ENCODE assay signal across 13 cellular contexts in the genomic region with DNA sequence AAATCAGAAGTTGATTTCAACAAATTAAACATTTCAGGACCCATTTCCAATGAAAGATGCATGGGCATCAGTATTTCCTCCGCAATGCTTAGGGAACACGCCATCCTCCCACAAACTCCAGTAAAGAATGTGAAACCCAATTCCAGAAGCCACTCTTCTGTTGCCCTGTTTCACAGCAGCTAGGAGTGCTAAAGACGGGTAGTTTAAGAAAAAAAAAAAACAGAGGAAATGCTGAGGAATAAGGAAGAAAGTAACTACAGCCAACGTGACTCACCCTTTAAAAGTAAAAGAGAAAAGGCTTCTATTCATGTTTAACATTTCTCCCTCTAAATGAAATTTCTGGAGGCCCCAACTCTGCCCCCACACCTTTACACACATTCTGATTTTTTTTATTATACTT.
DNase-seq lines count a peak whose midpoint lies in the region; ATAC-seq and TF ChIP-seq lines count a peak whose summit lies in the region.
"Had no signal": no experiment of that assay in that cellular context is flagged by ENCODE, and none has a peak within 500 bp of the region (broad histone marks: within the 10 kb centered on the region; RNA-seq: fewer than 3 reads in every experiment).

No MANE protein-coding gene starts in this region.

- no peak overlapping the region for H3K27ac ChIP-seq in testis
- H3K27ac ChIP-seq: gastroesophageal sphincter, tibial artery had no signal

- no peaks in the 10 kb centered on the region for H3K9me3 Mint-ChIP-seq in chondrocyte (ENCODE audit: low read depth)
- H3K9me3 Mint-ChIP-seq: dendritic cell treated with granulocyte-macrophage colony-stimulating factor and Interleukin-4, amounts not matched to agents 40 ng/mL and 50 ng/mL, for 4 days had no signal

- H3K4me1 ChIP-seq in testis: peaks cover 3% of the 10 kb centered on the region
- H3K4me1 ChIP-seq: tibial artery had no signal

- peaks cover 32% of the 10 kb centered on the region for H3K4me1 Mint-ChIP-seq in chondrocyte (ENCODE audit: low read depth)

- TF ChIP-seq CTCF in chondrocyte (IDR thresholded peaks at IDR 0.05) (peak; percentile 26), testis (IDR thresholded peaks at IDR 0.05) (no peak)

- no peaks in the 10 kb centered on the region for H3K36me3 ChIP-seq in testis (ENCODE audit: low read depth, missing control alignments)
- H3K36me3 ChIP-seq: gastroesophageal sphincter, tibial artery had no signal

- no peaks in the 10 kb centered on the region for H3K27me3 ChIP-seq in testis
- H3K27me3 ChIP-seq: gastroesophageal sphincter, tibial artery had no signal

- H3K9me3 ChIP-seq in testis: no peaks in the 10 kb centered on the region
- H3K9me3 ChIP-seq: gastroesophageal sphincter, tibial artery had no signal

- H3K36me3 Mint-ChIP-seq in chondrocyte (ENCODE audit: low read depth): peaks cover 1% of the 10 kb centered on the region

- no peak overlapping the region for H3K4me3 ChIP-seq in testis
- H3K4me3 ChIP-seq: gastroesophageal sphincter, tibial artery had no signal

- peak overlapping the region; percentile 63 for H3K27ac Mint-ChIP-seq in chondrocyte (ENCODE audit: unreplicated experiment)
- H3K27ac Mint-ChIP-seq: activated naive CD8-positive, alpha-beta T cell; dendritic cell treated with granulocyte-macrophage colony-stimulating factor and Interleukin-4, amounts not matched to agents 40 ng/mL and 50 ng/mL, for 4 days had no signal

- ATAC-seq in GM21576 (IDR thresholded peaks at IDR 0.05; ENCODE audit: unreplicated experiment) (no peak), HG02885 (IDR thresholded peaks at IDR 0.05; ENCODE audit: poor library complexity, unreplicated experiment) (no peak)
- ATAC-seq: gastroesophageal sphincter had no signal

- DNase-seq in AG20443 (ENCODE audit: low spot score) (peak; percentile 54), M059J (ENCODE audit: low read depth) (peak; percentile 85), chondrocyte (ENCODE audit: low spot score) (no peak), kidney tubule cell (ENCODE audit: low spot score) (peak; percentile 30), GOT3 (lab: John Stamatoyannopoulos, UW) (no peak), testis (no peak)
- DNase-seq: DMS153, tibial artery had no signal

- H3K4me3 Mint-ChIP-seq in chondrocyte (ENCODE audit: unreplicated experiment): no peak overlapping the region
- H3K4me3 Mint-ChIP-seq: activated naive CD8-positive, alpha-beta T cell; dendritic cell treated with granulocyte-macrophage colony-stimulating factor and Interleukin-4, amounts not matched to agents 40 ng/mL and 50 ng/mL, for 4 days had no signal

- 65 to 69% methylated on average over 4 of the region's 4 CpGs for WGBS in testis, 2 donors

- TF ChIP-seq POLR2A in testis (IDR thresholded peaks at IDR 0.05): no peak

- intact Hi-C loops in testis (cut with DNase I; ENCODE audit: low total_unique reads): no loop called here

- H3K27me3 Mint-ChIP-seq in chondrocyte (ENCODE audit: low read depth): no peaks in the 10 kb centered on the region
- H3K27me3 Mint-ChIP-seq: activated naive CD8-positive, alpha-beta T cell had no signal

Comparison
In these comparisons a context has a peak if more than half of its experiments do, and no peak if none do; other contexts are left out.
1. DNase-seq: peak in AG20443 (single experiment), M059J (single experiment) and kidney tubule cell (single experiment); none in chondrocyte (single experiment), GOT3 (single experiment) and testis (single experiment).